Comparison of ENCODE assay signal across 35 cellular contexts in genomic region chr17:45631941-45632340, GRCh38.
"Had no signal": no experiment of that assay in that cellular context is flagged by ENCODE, and none has a peak within 500 bp of the region (broad histone marks: within the 10 kb centered on the region; RNA-seq: fewer than 3 reads in every experiment).

No MANE protein-coding gene starts in this region.

- DNase-seq: Karpas-422, Kasumi-1, MG63, MM.1S, MV-4-11, NCI-H1048, NCI-H1092, NCI-H1092 treated with DMSO at 0.1 percent for 48 hours, NCI-H1105, NCI-H1105 treated with DMSO at 0.1 percent for 48 hours, NCI-H1417, NCI-H1417 treated with DMSO at 0.1 percent for 48 hours, NCI-H1436, NCI-H1436 treated with DMSO at 0.1 percent for 48 hours, NCI-H146, NCI-H1694, NCI-H1694 treated with DMSO at 0.1 percent for 48 hours, NCI-H187, NCI-H187 treated with DMSO at 0.1 percent for 48 hours, NCI-H1930, NCI-H2029, NCI-H2029 treated with DMSO at 0.1 percent for 48 hours, NCI-H2081, NCI-H2081 treated with DMSO at 0.1 percent for 48 hours, NCI-H2107, NCI-H2171, NCI-H2171 treated with DMSO at 0.1 percent for 48 hours, NCI-H2227 treated with DMSO at 0.1 percent for 48 hours, NCI-H226, NCI-H345, NCI-H446, NCI-H446 treated with DMSO at 0.1 percent for 48 hours, NCI-H510A, NCI-H510A treated with DMSO at 0.1 percent for 48 hours had no signal

- H3K9me3 ChIP-seq: MG63 had no signal

- H3K27me3 ChIP-seq: MG63 had no signal

- H3K9ac ChIP-seq: KMS-11 had no signal

- H3K4me3 ChIP-seq: MG63 had no signal

- H3K27ac ChIP-seq: KMS-11 had no signal

- H3K4me2 ChIP-seq: KMS-11 had no signal
